Comparison of ENCODE assay signal across 17 cellular contexts in the genomic region with DNA sequence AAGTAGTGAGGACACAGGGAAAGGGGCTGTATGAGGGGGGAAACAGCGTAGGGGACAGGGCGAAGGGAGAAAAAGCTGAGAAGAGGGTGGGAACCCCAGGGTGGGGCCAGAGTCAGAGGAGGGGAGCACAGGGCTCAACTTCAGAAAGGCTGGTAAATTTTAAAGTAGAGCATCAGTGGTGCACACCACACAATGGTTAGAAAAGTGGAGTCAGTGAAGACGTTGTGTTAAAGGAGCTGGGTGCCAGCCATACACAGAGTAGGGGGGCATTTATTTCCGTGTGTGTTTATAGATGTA. TPM values are rescaled to one million over a fixed set of nuclear protein-coding genes. Genes with fewer than 3 reads are reported as not detected.
DNase-seq lines count a peak whose midpoint lies in the region; ATAC-seq, FAIRE-seq and TF ChIP-seq lines count a peak whose summit lies in the region.
"Had no signal": no experiment of that assay in that cellular context is flagged by ENCODE, and none has a peak within 500 bp of the region (broad histone marks: within the 10 kb centered on the region; RNA-seq: fewer than 3 reads in every experiment).

No MANE protein-coding gene starts in this region.

- H3K4me1 Mint-ChIP-seq in activated T-cell treated with anti-CD3 and anti-CD28 coated beads, Interleukin-2, amount 50 U/mL, for 72 hours (ENCODE audit: low read depth): peaks cover 59% of the 10 kb centered on the region
- H3K4me1 Mint-ChIP-seq in activated T-cell treated with anti-CD3 and anti-CD28 coated beads, Interleukin-2, amount 50 U/mL, for 24 hours (ENCODE audit: low read depth): peaks cover 51% of the 10 kb centered on the region
- H3K4me1 Mint-ChIP-seq in astrocyte (ENCODE audit: low read depth, unreplicated experiment) (peaks cover 3% of the 10 kb centered on the region), immature natural killer cell (peaks cover 16% of the 10 kb centered on the region in 2 donors)

- H2AFZ ChIP-seq in astrocyte (ENCODE audit: low read depth, low read length): no peak overlapping the region

- no peak overlapping the region for H3K27ac Mint-ChIP-seq in activated T-cell treated with anti-CD3 and anti-CD28 coated beads, Interleukin-2, amount 50 U/mL, for 72 hours
- H3K27ac Mint-ChIP-seq in activated T-cell treated with anti-CD3 and anti-CD28 coated beads, Interleukin-2, amount 50 U/mL, for 24 hours: no peak overlapping the region
- H3K27ac Mint-ChIP-seq in astrocyte (ENCODE audit: unreplicated experiment) (peak overlapping the region; percentile 47), immature natural killer cell (no peak overlapping the region)

- H3K4me1 ChIP-seq in astrocyte (ENCODE audit: insufficient read depth, low read length) (peaks cover 29% of the 10 kb centered on the region), iPS-20b (ENCODE audit: insufficient read depth, low read length) (no peaks in the 10 kb centered on the region; the same call in 1 of the 2 replicates), thoracic aorta (ENCODE audit: control insufficient read depth in 1 of 2, low read depth in 2 of 2) (peaks cover 16 to 42% of the 10 kb centered on the region in 2 donors)

- H3K79me2 ChIP-seq in astrocyte (ENCODE audit: insufficient read depth, low read length): no peaks in the 10 kb centered on the region

- H3K27me3 ChIP-seq in astrocyte (ENCODE audit: insufficient read depth, low read length) (peaks cover 32% of the 10 kb centered on the region), iPS-20b (ENCODE audit: insufficient read depth, low read length) (peaks cover 78% of the 10 kb centered on the region), thoracic aorta (replicated peaks; ENCODE audit: insufficient read depth) (no peaks in the 10 kb centered on the region)
- H3K27me3 ChIP-seq: ovary had no signal

- no peak for TF ChIP-seq CTCF in astrocyte (IDR thresholded peaks at IDR 0.05; ENCODE audit: insufficient read depth, low read depth, low read length)
- no peak for TF ChIP-seq CTCF in thoracic aorta (IDR thresholded peaks at IDR 0.05)

- no peak for ATAC-seq in activated T-cell treated with anti-CD3 and anti-CD28 coated beads, Interleukin-2, amount 50 U/mL, for 72 hours (replicated peaks in 1 of 2)
- ATAC-seq in thoracic aorta (ENCODE audit: insufficient number of reproducible peaks, low FRiP score, low read depth): no peak
- ATAC-seq: A549, GM12878, K562 had no signal

- H3K4me3 Mint-ChIP-seq in activated T-cell treated with anti-CD3 and anti-CD28 coated beads, Interleukin-2, amount 50 U/mL, for 72 hours: peak overlapping the region; percentile 53 to 73
- H3K4me3 Mint-ChIP-seq in activated T-cell treated with anti-CD3 and anti-CD28 coated beads, Interleukin-2, amount 50 U/mL, for 24 hours: no peak overlapping the region
- H3K4me3 Mint-ChIP-seq in astrocyte (ENCODE audit: unreplicated experiment) (peak overlapping the region; percentile 67), immature natural killer cell (no peak overlapping the region)

- H3K36me3 Mint-ChIP-seq in activated T-cell treated with anti-CD3 and anti-CD28 coated beads, Interleukin-2, amount 50 U/mL, for 72 hours (ENCODE audit: insufficient read depth in 2 of 2): peaks cover 0 to 1% of the 10 kb centered on the region in 2 donors
- H3K36me3 Mint-ChIP-seq in activated T-cell treated with anti-CD3 and anti-CD28 coated beads, Interleukin-2, amount 50 U/mL, for 24 hours (ENCODE audit: low read depth): no peaks in the 10 kb centered on the region
- no peaks in the 10 kb centered on the region for H3K36me3 Mint-ChIP-seq in astrocyte (ENCODE audit: low read depth, unreplicated experiment)
- no peaks in the 10 kb centered on the region for H3K36me3 Mint-ChIP-seq in immature natural killer cell
- H3K36me3 Mint-ChIP-seq: memory B cell had no signal

- H3K4me3 ChIP-seq in astrocyte (ENCODE audit: insufficient read depth, low read depth, low read length) (no peak overlapping the region), iPS-20b (ENCODE audit: low read length) (peak overlapping the region; percentile 75; the same call in 1 of the 2 replicates), thoracic aorta (peak overlapping the region; percentile 74)
- H3K4me3 ChIP-seq: A549, GM12878, K562 had no signal

- H3K9me3 Mint-ChIP-seq in activated T-cell treated with anti-CD3 and anti-CD28 coated beads, Interleukin-2, amount 50 U/mL, for 72 hours: no peaks in the 10 kb centered on the region
- H3K9me3 Mint-ChIP-seq in activated T-cell treated with anti-CD3 and anti-CD28 coated beads, Interleukin-2, amount 50 U/mL, for 24 hours: no peaks in the 10 kb centered on the region
- H3K9me3 Mint-ChIP-seq in astrocyte (ENCODE audit: unreplicated experiment): no peaks in the 10 kb centered on the region
- no peaks in the 10 kb centered on the region for H3K9me3 Mint-ChIP-seq in immature natural killer cell
- H3K9me3 Mint-ChIP-seq: memory B cell had no signal

- H3K27ac ChIP-seq in astrocyte (ENCODE audit: low read depth, low read length) (no peak overlapping the region), iPS-20b (ENCODE audit: low read length) (no peak overlapping the region), thoracic aorta (no peak overlapping the region)
- H3K27ac ChIP-seq: ovary had no signal

- H3K9me3 ChIP-seq in astrocyte (ENCODE audit: insufficient read depth, low read depth, low read length) (no peaks in the 10 kb centered on the region), iPS-20b (ENCODE audit: insufficient read depth, low read depth, low read length) (no peaks in the 10 kb centered on the region), thoracic aorta (no peaks in the 10 kb centered on the region)
- H3K9me3 ChIP-seq: A549, ovary had no signal

- no peak for DNase-seq in activated T-cell treated with anti-CD3 and anti-CD28 coated beads, Interleukin-2, amount 50 U/mL, for 72 hours
- DNase-seq in activated T-cell treated with anti-CD3 and anti-CD28 coated beads, Interleukin-2, amount 50 U/mL, for 24 hours: no peak
- DNase-seq in astrocyte (ENCODE audit: low read depth): no peak
- DNase-seq in thoracic aorta (ENCODE audit: low spot score): no peak
- no peak for DNase-seq in KG1 (lab: John Stamatoyannopoulos, UW)
- no peak for DNase-seq in immature natural killer cell
- DNase-seq in NCI-H2029 (lab: John Stamatoyannopoulos, UW): no peak
- DNase-seq: activated CD4-positive, alpha-beta T cell treated with anti-CD3 and anti-CD28 coated beads, Interleukin-2, amount 50 U/mL, for 4 hours; amniotic stem cell; NCI-H1105 treated with DMSO at 0.1 percent for 48 hours; NCI-H226 had no signal

- H3K36me3 ChIP-seq in astrocyte (ENCODE audit: insufficient read depth, low read length) (no peaks in the 10 kb centered on the region), iPS-20b (ENCODE audit: insufficient read depth, low read depth, low read length) (no peaks in the 10 kb centered on the region), thoracic aorta (no peaks in the 10 kb centered on the region)
- H3K36me3 ChIP-seq: ovary had no signal

- peaks cover 7% of the 10 kb centered on the region for H4K20me1 ChIP-seq in astrocyte (ENCODE audit: insufficient read depth, low read length)

- no peak for FAIRE-seq in astrocyte (lab: Jason Lieb, UNC)
- FAIRE-seq: A549, GM12878, K562 had no signal

- H3K4me2 ChIP-seq in astrocyte (ENCODE audit: low read length): peak overlapping the region; percentile 80

- peaks cover 56% of the 10 kb centered on the region for H3K27me3 Mint-ChIP-seq in activated T-cell treated with anti-CD3 and anti-CD28 coated beads, Interleukin-2, amount 50 U/mL, for 72 hours (ENCODE audit: low read depth)
- H3K27me3 Mint-ChIP-seq in activated T-cell treated with anti-CD3 and anti-CD28 coated beads, Interleukin-2, amount 50 U/mL, for 24 hours: peaks cover 33% of the 10 kb centered on the region
- H3K27me3 Mint-ChIP-seq in astrocyte (ENCODE audit: low read depth, unreplicated experiment): peaks cover 46% of the 10 kb centered on the region
- H3K27me3 Mint-ChIP-seq in immature natural killer cell (ENCODE audit: low read depth in 3 of 3): peaks cover 9 to 28% (median 23%) of the 10 kb centered on the region in 3 donors

- H3K9ac ChIP-seq in astrocyte (ENCODE audit: low read length) (no peak overlapping the region), iPS-20b (ENCODE audit: low read depth, low read length) (no peak overlapping the region)

RNA-seq across cellular contexts. Expression of a gene that starts 3.0 kb away (rescaled TPM):
- total RNA-seq in activated T-cell treated with anti-CD3 and anti-CD28 coated beads, Interleukin-2, amount 50 U/mL, for 72 hours: 1 to 10 TPM; 2.2 to 3.6 TPM
- total RNA-seq in astrocyte (4.1 and 4.7 TPM in 2 replicates), thoracic aorta (10 to 100 TPM; 11.7 to 11.8 TPM)
- 1 to 10 TPM; 1.4 to 3.1 (median 2.1) TPM for polyA plus RNA-seq in immature natural killer cell

RNA-seq across cellular contexts. Expression of a gene that starts 21.7 kb away (rescaled TPM):
- 100 to 1,000 TPM; 241 to 246 TPM for total RNA-seq in activated T-cell treated with anti-CD3 and anti-CD28 coated beads, Interleukin-2, amount 50 U/mL, for 72 hours
- total RNA-seq in astrocyte (192 and 207 TPM in 2 replicates), thoracic aorta (10 to 100 TPM; 45.2 to 66.3 TPM)
- polyA plus RNA-seq in immature natural killer cell: 100 to 1,000 TPM; 373 to 458 (median 447) TPM

RNA-seq across cellular contexts. Expression of a gene that starts 35.8 kb away (rescaled TPM):
- 1 to 10 TPM in 1 of 2 donors, under 1 TPM in 1; 0.31 to 1.2 TPM for total RNA-seq in activated T-cell treated with anti-CD3 and anti-CD28 coated beads, Interleukin-2, amount 50 U/mL, for 72 hours
- total RNA-seq in astrocyte (18.7 and 23.1 TPM in 2 replicates), thoracic aorta (1 to 10 TPM; 1.5 to 3.5 TPM)
- polyA plus RNA-seq in immature natural killer cell: not detected

RNA-seq across cellular contexts. Expression of a gene that starts 52.9 kb away (rescaled TPM):
- 10 to 100 TPM; 88.3 to 90.1 TPM for total RNA-seq in activated T-cell treated with anti-CD3 and anti-CD28 coated beads, Interleukin-2, amount 50 U/mL, for 72 hours
- 86.4 and 97.1 TPM in 2 replicates for total RNA-seq in astrocyte
- 10 to 100 TPM; 61.1 to 85.6 TPM for total RNA-seq in thoracic aorta
- 10 to 100 TPM in 2 of 3 donors, 1 to 10 TPM in 1; 9.5 to 29.6 (median 24.8) TPM for polyA plus RNA-seq in immature natural killer cell

Comparison
In these comparisons a context has a peak if more than half of its experiments do, and no peak if none do; other contexts are left out.
1. H3K4me3 Mint-ChIP-seq: peak in activated T-cell treated with anti-CD3 and anti-CD28 coated beads, Interleukin-2, amount 50 U/mL, for 72 hours (2 of 2) and astrocyte (single experiment); none in activated T-cell treated with anti-CD3 and anti-CD28 coated beads, Interleukin-2, amount 50 U/mL, for 24 hours (single experiment) and immature natural killer cell (0 of 5).